In genomic region chr10:124156524-124157225, GRCh38 we compare ENCODE assay signal across 2 cellular contexts.
TF ChIP-seq lines count a peak whose summit lies in the region.

No MANE protein-coding gene starts in this region.

TF ChIP-seq in HCT116, 20 proteins besides CTCF, POLR2A, EP300 and RAD21:
- TF ChIP-seq SRF (IDR thresholded peaks at IDR 0.05; ENCODE audit: low read depth) (no peak), REST (IDR thresholded peaks at IDR 0.05; ENCODE audit: low read depth) (no peak), EZH2 (IDR thresholded peaks at IDR 0.05) (no peak), MAX (IDR thresholded peaks at IDR 0.05) (no peak), POLR2AphosphoS5 (IDR thresholded peaks at IDR 0.05; ENCODE audit: low read depth, low read length) (no peak), JUND (IDR thresholded peaks at IDR 0.05) (no peak), TCF7L2 (IDR thresholded peaks at IDR 0.05; ENCODE audit: borderline replicate concordance, extremely low read depth, insufficient read depth, insufficient read length) (no peak), FOSL1 (IDR thresholded peaks at IDR 0.05; ENCODE audit: low read depth) (no peak), ZFX (IDR thresholded peaks at IDR 0.05) (no peak), SIN3A (IDR thresholded peaks at IDR 0.05; ENCODE audit: low read depth) (no peak), ZBTB33 (IDR thresholded peaks at IDR 0.05; ENCODE audit: extremely low read depth, insufficient replicate concordance, low read length) (no peak), EZH2phosphoT487 (IDR thresholded peaks at IDR 0.05; ENCODE audit: borderline replicate concordance) (no peak), CEBPB (IDR thresholded peaks at IDR 0.05; ENCODE audit: low read depth) (no peak), CBX3 (IDR thresholded peaks at IDR 0.05; ENCODE audit: low read depth) (no peak), SP1 (IDR thresholded peaks at IDR 0.05; ENCODE audit: low read depth) (no peak), EGR1 (IDR thresholded peaks at IDR 0.05; ENCODE audit: low read depth) (no peak)

TF ChIP-seq in HepG2, 621 proteins besides CTCF, POLR2A, EP300 and RAD21:
- no peak for TF ChIP-seq NR2F2 (IDR thresholded peaks at IDR 0.05; ENCODE audit: borderline replicate concordance, low read depth)
- peak; percentile 34; the same call in 1 of the 2 replicates for TF ChIP-seq ZNF687 (CRISPR knock-in tag; IDR thresholded peaks at IDR 0.05)
- TF ChIP-seq STAG1 (CRISPR knock-in tag; IDR thresholded peaks at IDR 0.05) = peak; percentile 38
